8 cellular contexts compared by ENCODE assay signal in the genomic region with DNA sequence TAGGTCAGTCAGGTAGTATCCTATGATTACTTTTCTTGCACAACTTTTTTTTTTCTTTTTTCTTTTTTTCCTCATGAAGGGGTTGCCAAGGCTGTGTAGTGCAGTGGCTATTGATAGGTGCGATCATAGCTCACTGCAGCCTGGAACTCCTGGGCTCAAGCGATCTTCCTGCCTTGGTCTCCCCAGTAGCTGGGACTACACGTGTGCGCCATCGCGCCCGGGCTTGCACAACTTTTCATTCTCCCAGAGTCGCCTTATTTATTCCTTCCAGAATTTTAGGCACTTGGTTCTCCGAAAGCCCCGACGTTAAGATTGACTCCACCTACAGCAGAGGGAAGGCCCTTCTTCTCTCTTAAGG. TPM values are rescaled to one million over a fixed set of nuclear protein-coding genes. Genes with fewer than 3 reads are reported as not detected.
DNase-seq lines count a peak whose midpoint lies in the region; ATAC-seq, FAIRE-seq and TF ChIP-seq lines count a peak whose summit lies in the region.

No MANE protein-coding gene starts in this region.

- H3K4me2 ChIP-seq in GM12878 (ENCODE audit: control insufficient read depth, insufficient read depth), result peak overlapping the region; percentile 28

- peak overlapping the region; percentile 94 for H3K27ac Mint-ChIP-seq in T-helper 2 cell treated with Interferon-gamma antibody and Interleukin-4, amounts not matched to agents 5 μg/mL and 100 μg/mL, for 36 hours

- H3K4me1 ChIP-seq in GM12878 (ENCODE audit: control insufficient read depth, insufficient read depth, low read length) (0 out of 2 replicates have a peak, but pooled peaks cover 2% of the 10 kb centered on the region), liver (ENCODE audit: control insufficient read depth in 4 of 4, insufficient read depth in 4 of 4, low read length in 3 of 4) (peaks cover 3 to 10% (median 5%) of the 10 kb centered on the region in 4 donors), thyroid gland (peaks cover 0 to 14% of the 10 kb centered on the region in 2 donors)

- H3K36me3 Mint-ChIP-seq in T-helper 2 cell treated with Interferon-gamma antibody and Interleukin-4, amounts not matched to agents 5 μg/mL and 100 μg/mL, for 36 hours (ENCODE audit: low read depth), result peaks cover 36% of the 10 kb centered on the region

- no peaks in the 10 kb centered on the region for H3K27me3 Mint-ChIP-seq in T-helper 2 cell treated with Interferon-gamma antibody and Interleukin-4, amounts not matched to agents 5 μg/mL and 100 μg/mL, for 36 hours (ENCODE audit: low read depth)

- H3K27ac ChIP-seq in GM12878 (ENCODE audit: control insufficient read depth, insufficient read depth), result peak overlapping the region; percentile 70; the same call in 1 of the 2 replicates
- H3K27ac ChIP-seq in liver (ENCODE audit: low read depth in 1 of 2, low read length in 2 of 2), result peak overlapping the region; percentile 90 to 97
- H3K27ac ChIP-seq in thyroid gland, result peak overlapping the region; percentile 90 to 93 (median 92)

- intact Hi-C loops in GM12878 (cut with micrococcal nuclease; ENCODE audit: unreplicated experiment) (loop anchor here (2.0 to 10.0 kb wide), 3 partner anchors 60 to 311 kb away; a partner anchor contains a TSS), thyroid gland (cut with DNase I) (no loop called here)

- H3K9ac ChIP-seq in GM12878 (ENCODE audit: control insufficient read depth, insufficient read depth, low read length) (no peak overlapping the region), liver (ENCODE audit: low read depth in 1 of 2, low read length in 2 of 2) (no peak overlapping the region)

- SMC1A ChIA-PET in GM12878 (lab: Charles Lee; ENCODE audit: uncharacterized antibody, unreplicated experiment), result no interaction called here

- TF ChIP-seq POLR2A in GM12878 (IDR thresholded peaks at IDR 0.05; ENCODE audit: low read depth, low read length), result no peak
- no peak for TF ChIP-seq POLR2A in thyroid gland (IDR thresholded peaks at IDR 0.05)

- no peak for DNase-seq in T-helper 2 cell treated with Interferon-gamma antibody and Interleukin-4, amounts not matched to agents 5 μg/mL and 100 μg/mL, for 36 hours (ENCODE audit: low spot score)
- DNase-seq in T-helper 2 cell (no peak), GM12878 (ENCODE audit: low read depth, low spot score) (no peak), thyroid gland (no peak), NCI-H2107 treated with DMSO at 0.1 percent for 48 hours (lab: John Stamatoyannopoulos, UW; ENCODE audit: unreplicated experiment) (no peak)

- POLR2A ChIA-PET in GM12878 (lab: Charles Lee), result no interaction called here

- H3K36me3 ChIP-seq in GM12878 (ENCODE audit: control insufficient read depth in 2 of 2, insufficient read depth in 2 of 2, low read length in 1 of 2) (peaks cover 0 to 7% of the 10 kb centered on the region in 2 experiments; a peak in 1 of 4 replicates), liver (ENCODE audit: control insufficient read depth in 4 of 4, insufficient read depth in 3 of 4, low read depth in 1 of 4, low read length in 3 of 4) (peaks cover 0 to 17% (median 14%) of the 10 kb centered on the region in 4 donors), thyroid gland (peaks cover 0 to 4% of the 10 kb centered on the region in 2 donors)

- H3K79me2 ChIP-seq in GM12878 (ENCODE audit: control insufficient read depth, insufficient read depth, low read length), result peaks cover 6% of the 10 kb centered on the region

- H3K9me3 ChIP-seq in GM12878 (replicated peaks; ENCODE audit: control insufficient read depth, insufficient read depth, low read length) (peaks cover 12% of the 10 kb centered on the region), liver (ENCODE audit: control insufficient read depth in 4 of 4, low read length in 3 of 4) (peaks cover 18 to 33% (median 27%) of the 10 kb centered on the region in 4 donors), thyroid gland (no peaks in the 10 kb centered on the region)

- H3K4me3 ChIP-seq in GM12878, result peak overlapping the region; percentile 77
- H3K4me3 ChIP-seq in liver (ENCODE audit: low read depth in 1 of 3, low read length in 3 of 3), result peak overlapping the region; percentile 68 to 95 (median 78)
- peak overlapping the region; percentile 49 to 97 (median 81) for H3K4me3 ChIP-seq in thyroid gland (replicated peaks in 1 of 3)

- H3K9me3 Mint-ChIP-seq in T-helper 2 cell treated with Interferon-gamma antibody and Interleukin-4, amounts not matched to agents 5 μg/mL and 100 μg/mL, for 36 hours, result peaks cover 82% of the 10 kb centered on the region

- no peak for TF ChIP-seq RAD21 in GM12878 (IDR thresholded peaks at IDR 0.05; ENCODE audit: insufficient read depth, low read depth, low read length)
- TF ChIP-seq RAD21 in liver (IDR thresholded peaks at IDR 0.05), result no peak

- in situ Hi-C loops in GM12878 (cut with MboI), result no loop called here

- no TSS peak for BruUV-seq in GM12878 (replicated peaks; lab: Mats Ljungman, UMichigan)

- CTCF ChIA-PET in GM12878 (lab: Yijun Ruan, JAX), result no interaction called here

- no peak for ATAC-seq in GM12878
- ATAC-seq in HG03097 (IDR thresholded peaks at IDR 0.05; ENCODE audit: low FRiP score, unreplicated experiment), result no peak
- ATAC-seq in HG03521 (IDR thresholded peaks at IDR 0.05; ENCODE audit: unreplicated experiment), result no peak

- TF ChIP-seq EP300 in GM12878 (IDR thresholded peaks at IDR 0.05; ENCODE audit: borderline replicate concordance in 1 of 2, control insufficient read depth in 1 of 2, low read depth in 2 of 2, low read length in 2 of 2), result no peak

- TF ChIP-seq CTCF in GM12878 (IDR thresholded peaks at IDR 0.05 in 2 of 3, conservative IDR thresholded peaks at IDR 0.05 in 1 of 3; ENCODE audit: control insufficient read depth in 2 of 3, extremely low read depth in 1 of 3, insufficient read depth in 1 of 3, low read depth in 3 of 3, low read length in 3 of 3) (no peak), liver (IDR thresholded peaks at IDR 0.05; ENCODE audit: low read depth, low read length, missing input control) (no peak), thyroid gland (IDR thresholded peaks at IDR 0.05) (no peak)

- peaks cover 13% of the 10 kb centered on the region for H3K4me1 Mint-ChIP-seq in T-helper 2 cell treated with Interferon-gamma antibody and Interleukin-4, amounts not matched to agents 5 μg/mL and 100 μg/mL, for 36 hours (ENCODE audit: low read depth)

- H4K20me1 ChIP-seq in GM12878 (ENCODE audit: control insufficient read depth, insufficient read depth), result no peaks in the 10 kb centered on the region

- RAD21 ChIA-PET in GM12878 (lab: Charles Lee; ENCODE audit: unreplicated experiment), result no interaction called here

- peak overlapping the region; percentile 100 for H2AFZ ChIP-seq in GM12878 (ENCODE audit: control insufficient read depth, low read depth, low read length)

- WGBS in GM12878 (ENCODE audit: insufficient coverage, insufficient replicate concordance, low lambda C conversion rate, missing lambda C conversion rate), result 67% methylated on average over 11 of the region's 11 CpGs
- WGBS in liver, result 28% methylated on average over 11 of the region's 11 CpGs
- WGBS in thyroid gland, 2 donors, result 22 to 24% methylated on average over 11 of the region's 11 CpGs

- FAIRE-seq in GM12878 (lab: Jason Lieb, UNC), result no peak

- H3K27me3 ChIP-seq in GM12878 (replicated peaks in 1 of 2; ENCODE audit: control insufficient read depth in 2 of 2, insufficient read depth in 2 of 2, low read length in 1 of 2) (no peaks in the 10 kb centered on the region), liver (ENCODE audit: control insufficient read depth in 4 of 4, insufficient read depth in 4 of 4, low read length in 3 of 4) (no peaks in the 10 kb centered on the region), thyroid gland (no peaks in the 10 kb centered on the region)

- H3K4me3 Mint-ChIP-seq in T-helper 2 cell treated with Interferon-gamma antibody and Interleukin-4, amounts not matched to agents 5 μg/mL and 100 μg/mL, for 36 hours, result peak overlapping the region; percentile 98

RNA-seq across cellular contexts. Expression of a gene that starts 0.9 kb away (rescaled TPM):
- 12.4 and 15.0 TPM in 2 replicates for total RNA-seq in GM12878 (2013; cell fraction: nucleolus; rRNA removed)
- 4.4 and 4.9 TPM in 2 replicates for total RNA-seq in GM12878 (2014; rRNA removed)
- 6.9 and 7.8 TPM in 2 replicates for total RNA-seq in GM12878 (2014; rRNA removed; fragmentation: Illumina TruSeq; extraction: Trizol)
- total RNA-seq in GM12878 (2021), result 4.7 and 5.4 TPM in 2 replicates
- 2.1 TPM for polyA plus RNA-seq in GM12878 (2011; ENCODE audit: low read depth)
- 3.9 and 7.0 TPM in 2 replicates for polyA plus RNA-seq in GM12878 (2011; rRNA removed)
- 2.5 and 4.1 TPM in 2 replicates for polyA plus RNA-seq in GM12878 (2011; cell fraction: cytosol; rRNA removed)
- 2.4 and 3.8 TPM in 2 replicates for polyA plus RNA-seq in GM12878 (2011; cell fraction: nucleus; rRNA removed)
- polyA plus RNA-seq in GM12878 (2012), result 2.4 and 2.9 TPM in 2 replicates
- 5.3 and 7.1 TPM in 2 replicates for polyA plus RNA-seq in GM12878 (2014; fragmentation: Illumina TruSeq; extraction: Trizol)
- polyA plus RNA-seq in GM12878 (2014; fragmentation: Nextera tagmentation; extraction: Ambion mirVana), result 1 to 10 TPM; 3.3 to 5.1 TPM
- polyA plus RNA-seq in GM12878 (2014; rRNA removed), result 3.2 and 3.3 TPM in 2 replicates
- 1 to 10 TPM; 5.8 to 7.1 TPM for polyA plus RNA-seq in GM12878 (2016; fragmentation: Nextera tagmentation; extraction: Ambion mirVana)
- polyA minus RNA-seq in GM12878 (2011; rRNA and poly(A)+ RNA removed), result 7.9 and 13.4 TPM in 2 replicates
- polyA minus RNA-seq in GM12878 (2011; cell fraction: cytosol; rRNA and poly(A)+ RNA removed), result 2.3 and 3.0 TPM in 2 replicates
- polyA minus RNA-seq in GM12878 (2011; cell fraction: nucleus; rRNA and poly(A)+ RNA removed), result 3.9 TPM in 2 replicates
- 1 to 10 TPM; 2.6 to 2.8 TPM for total RNA-seq in liver
- polyA plus RNA-seq in liver, result 1 to 10 TPM; 1.1 to 1.3 TPM
- total RNA-seq in thyroid gland, result 10 to 100 TPM in 3 of 4 donors, 1 to 10 TPM in 1; 7.9 to 27.7 (median 15.6) TPM

RNA-seq across cellular contexts. Expression of a gene that starts 21.6 kb away (rescaled TPM):
- total RNA-seq in GM12878 (2013; cell fraction: nucleolus; rRNA removed), result 100 and 104 TPM in 2 replicates
- total RNA-seq in GM12878 (2014; rRNA removed) (5.5 and 6.4 TPM in 2 replicates), GM12878 (2014; rRNA removed; fragmentation: Illumina TruSeq; extraction: Trizol) (9.7 TPM in 2 replicates), GM12878 (2021) (7.3 and 8.1 TPM in 2 replicates), liver (1 to 10 TPM; 4.2 to 5.0 TPM), thyroid gland (10 to 100 TPM; 10.5 to 19.1 (median 14.9) TPM)
- polyA plus RNA-seq in GM12878 (2011; ENCODE audit: low read depth), result 3.0 TPM
- polyA plus RNA-seq in GM12878 (2011; rRNA removed) (4.8 and 5.2 TPM in 2 replicates), GM12878 (2014; fragmentation: Illumina TruSeq; extraction: Trizol) (5.1 and 5.8 TPM in 2 replicates), GM12878 (2014; fragmentation: Nextera tagmentation; extraction: Ambion mirVana) (under 1 TPM; 0.87 to 0.88 TPM), GM12878 (2014; rRNA removed) (3.4 TPM in 2 replicates), GM12878 (2016; fragmentation: Nextera tagmentation; extraction: Ambion mirVana) (1 to 10 TPM; 4.3 to 4.7 TPM), liver (1 to 10 TPM in 1 of 2 donors, under 1 TPM in 1; 0.83 to 1.9 TPM)
- 1.7 and 1.9 TPM in 2 replicates for polyA plus RNA-seq in GM12878 (2011; cell fraction: cytosol; rRNA removed)
- 6.6 and 7.9 TPM in 2 replicates for polyA plus RNA-seq in GM12878 (2011; cell fraction: nucleus; rRNA removed)
- 2.5 and 3.0 TPM in 2 replicates for polyA plus RNA-seq in GM12878 (2012)
- 11.9 and 16.2 TPM in 2 replicates for polyA minus RNA-seq in GM12878 (2011; rRNA and poly(A)+ RNA removed)
- polyA minus RNA-seq in GM12878 (2011; cell fraction: cytosol; rRNA and poly(A)+ RNA removed), result 2.1 and 4.4 TPM in 2 replicates
- polyA minus RNA-seq in GM12878 (2011; cell fraction: nucleus; rRNA and poly(A)+ RNA removed), result 16.8 and 22.4 TPM in 2 replicates

RNA-seq across cellular contexts. Expression of a gene that starts 38.7 kb away (rescaled TPM):
- total RNA-seq in GM12878 (2013; cell fraction: nucleolus; rRNA removed), result 112 and 128 TPM in 2 replicates
- 5.6 and 6.0 TPM in 2 replicates for total RNA-seq in GM12878 (2014; rRNA removed)
- 5.9 and 6.7 TPM in 2 replicates for total RNA-seq in GM12878 (2014; rRNA removed; fragmentation: Illumina TruSeq; extraction: Trizol)
- 4.3 and 6.1 TPM in 2 replicates for total RNA-seq in GM12878 (2021)
- 0.68 TPM for polyA plus RNA-seq in GM12878 (2011; ENCODE audit: low read depth)
- polyA plus RNA-seq in GM12878 (2011; rRNA removed), result 5.6 and 8.4 TPM in 2 replicates
- polyA plus RNA-seq in GM12878 (2011; cell fraction: cytosol; rRNA removed), result 1.9 and 3.1 TPM in 2 replicates
- 14.3 and 15.2 TPM in 2 replicates for polyA plus RNA-seq in GM12878 (2011; cell fraction: nucleus; rRNA removed)
- polyA plus RNA-seq in GM12878 (2012), result 1.4 and 1.8 TPM in 2 replicates
- polyA plus RNA-seq in GM12878 (2014; fragmentation: Illumina TruSeq; extraction: Trizol), result 5.1 and 6.9 TPM in 2 replicates
- 1 to 10 TPM; 1.0 to 1.4 TPM for polyA plus RNA-seq in GM12878 (2014; fragmentation: Nextera tagmentation; extraction: Ambion mirVana)
- polyA plus RNA-seq in GM12878 (2014; rRNA removed), result 2.8 and 3.9 TPM in 2 replicates
- polyA plus RNA-seq in GM12878 (2016; fragmentation: Nextera tagmentation; extraction: Ambion mirVana), result 1 to 10 TPM; 2.9 TPM
- 9.2 and 10.6 TPM in 2 replicates for polyA minus RNA-seq in GM12878 (2011; rRNA and poly(A)+ RNA removed)
- polyA minus RNA-seq in GM12878 (2011; cell fraction: cytosol; rRNA and poly(A)+ RNA removed), result 0.83 and 1.5 TPM in 2 replicates
- 12.6 and 19.0 TPM in 2 replicates for polyA minus RNA-seq in GM12878 (2011; cell fraction: nucleus; rRNA and poly(A)+ RNA removed)
- 1 to 10 TPM; 3.1 to 5.4 TPM for total RNA-seq in liver
- 1 to 10 TPM; 2.0 to 2.6 TPM for polyA plus RNA-seq in liver
- total RNA-seq in thyroid gland, result 10 to 100 TPM; 20.8 to 34.9 (median 22.2) TPM
